ENCODE assay signal across 9 cellular contexts in the genomic region with DNA sequence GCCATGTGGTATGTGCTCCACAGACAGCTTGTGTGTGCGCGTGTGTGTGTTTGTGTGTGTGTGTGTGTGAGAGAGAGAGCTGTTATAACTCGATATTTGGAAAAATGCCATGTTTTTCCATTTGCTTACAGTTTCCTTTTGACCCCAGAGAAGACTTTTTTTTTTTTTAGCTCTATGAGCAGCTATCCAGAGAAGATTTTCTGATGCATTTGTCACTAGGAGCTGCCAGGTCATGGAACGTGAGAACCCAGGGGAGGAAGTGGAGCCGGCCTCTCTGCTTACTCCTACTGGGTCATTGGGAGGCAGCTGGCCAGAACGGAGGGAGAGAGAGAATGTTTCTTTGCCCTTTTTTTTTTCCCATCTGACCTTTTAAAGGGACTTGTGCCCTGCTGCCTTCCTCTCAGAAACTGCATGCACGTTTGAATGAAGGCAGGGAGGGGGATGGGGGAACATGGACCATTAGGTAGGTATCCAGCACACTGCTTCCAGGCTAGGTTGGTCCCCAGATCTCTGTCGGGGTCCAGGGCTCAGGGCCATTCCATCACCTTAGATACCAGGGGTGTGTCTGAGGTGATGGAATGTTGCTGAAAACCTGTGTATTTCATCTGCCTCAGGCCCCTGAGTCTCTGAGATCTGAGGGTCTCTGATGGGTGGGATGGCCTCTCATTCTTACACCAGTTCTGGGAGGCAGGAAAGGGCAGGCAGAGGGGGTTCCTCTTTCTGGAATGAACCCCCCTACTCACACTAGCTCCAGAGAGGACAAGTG. TPM values are rescaled to one million over a fixed set of nuclear protein-coding genes. Genes with fewer than 3 reads are reported as not detected.
DNase-seq lines count a peak whose midpoint lies in the region; ATAC-seq, FAIRE-seq and TF ChIP-seq lines count a peak whose summit lies in the region.
"Had no signal": no experiment of that assay in that cellular context is flagged by ENCODE, and none has a peak within 500 bp of the region (broad histone marks: within the 10 kb centered on the region; RNA-seq: fewer than 3 reads in every experiment).

No MANE protein-coding gene starts in this region.

- no peaks in the 10 kb centered on the region for H3K36me3 Mint-ChIP-seq in progenitor cell of endocrine pancreas (ENCODE audit: insufficient read depth)

- no peak overlapping the region for H3K4me3 ChIP-seq in fibroblast of the aortic adventitia (ENCODE audit: low read depth, low read length)

- peak overlapping the region; percentile 96 for H3K27ac Mint-ChIP-seq in progenitor cell of endocrine pancreas

- peaks cover 55% of the 10 kb centered on the region for H3K4me1 Mint-ChIP-seq in progenitor cell of endocrine pancreas (ENCODE audit: low read depth)

- H3K27me3 Mint-ChIP-seq in progenitor cell of endocrine pancreas, result no peaks in the 10 kb centered on the region

- ATAC-seq in HG03354 (IDR thresholded peaks at IDR 0.05; ENCODE audit: poor library complexity, severe bottlenecking, unreplicated experiment), result no peak

- peak; percentile 68 for DNase-seq in EH (ENCODE audit: low read depth)
- DNase-seq in NCI-H510A treated with DMSO at 0.1 percent for 48 hours (lab: John Stamatoyannopoulos, UW), result peak; percentile 37
- DNase-seq in fibroblast of the aortic adventitia (ENCODE audit: low read depth), result peak; percentile 51
- DNase-seq in progenitor cell of endocrine pancreas (ENCODE audit: low spot score, unreplicated experiment), result no peak
- DNase-seq in NCI-H1417 treated with DMSO at 0.1 percent for 48 hours (lab: John Stamatoyannopoulos, UW), result no peak
- DNase-seq in frontal cortex (ENCODE audit: low spot score in 2 of 2), result no peak
- DNase-seq in SKM-1 treated with dmso at 0.1 percent for 144 hours (lab: John Stamatoyannopoulos, UW; ENCODE audit: unreplicated experiment), result no peak
- DNase-seq: activated gamma-delta T cell had no signal

- TF ChIP-seq CTCF in fibroblast of the aortic adventitia (IDR thresholded peaks at IDR 0.05; ENCODE audit: insufficient read depth, low read length), result no peak
- TF ChIP-seq CTCF in progenitor cell of endocrine pancreas (IDR thresholded peaks at IDR 0.05; ENCODE audit: unreplicated experiment), result no peak

- no peak overlapping the region for H3K4me3 Mint-ChIP-seq in progenitor cell of endocrine pancreas (ENCODE audit: low read depth)

- H3K9me3 Mint-ChIP-seq in progenitor cell of endocrine pancreas (ENCODE audit: low read depth), result no peaks in the 10 kb centered on the region

- FAIRE-seq in frontal cortex (lab: Jason Lieb, UNC), result no peak

RNA-seq across cellular contexts. Expression of a gene that starts 11.2 kb away (rescaled TPM):
- total RNA-seq in fibroblast of the aortic adventitia (ENCODE audit: low replicate concordance) (22.6 and 32.4 TPM in 2 replicates), progenitor cell of endocrine pancreas (39.8 and 41.9 TPM in 2 replicates), frontal cortex (16.3 TPM)

RNA-seq across cellular contexts. Expression of a gene that starts 53.9 kb away (rescaled TPM):
- 0.18 and 0.57 TPM in 2 replicates for total RNA-seq in fibroblast of the aortic adventitia (ENCODE audit: low replicate concordance)
- 0.29 and 0.31 TPM in 2 replicates for total RNA-seq in progenitor cell of endocrine pancreas
- 6.1 TPM for total RNA-seq in frontal cortex

Comparison
In these comparisons a context has a peak if more than half of its experiments do, and no peak if none do; other contexts are left out.
1. DNase-seq: peak in EH (single experiment), NCI-H510A treated with DMSO at 0.1 percent for 48 hours (single experiment) and fibroblast of the aortic adventitia (single experiment); none in progenitor cell of endocrine pancreas (single experiment), NCI-H1417 treated with DMSO at 0.1 percent for 48 hours (single experiment), frontal cortex (0 of 2) and SKM-1 treated with dmso at 0.1 percent for 144 hours (single experiment).